Comparison of ENCODE assay signal across 1 cellular context in genomic region chr4:110164856-110165255, GRCh38.
TF ChIP-seq lines count a peak whose summit lies in the region.

No MANE protein-coding gene starts in this region.

TF ChIP-seq in SK-N-SH, 30 proteins besides CTCF, POLR2A, EP300 and RAD21 (continued from another document):
- no peak for TF ChIP-seq ZBTB33 (IDR thresholded peaks at IDR 0.05; ENCODE audit: borderline replicate concordance, low read depth)
- no peak for TF ChIP-seq POLR2AphosphoS5 (IDR thresholded peaks at IDR 0.05; ENCODE audit: low read depth, low read length)
- TF ChIP-seq MEF2A (IDR thresholded peaks at IDR 0.05; ENCODE audit: borderline replicate concordance, low read depth) = no peak
- no peak for TF ChIP-seq REST (IDR thresholded peaks at IDR 0.05; ENCODE audit: low read depth, low read length)
- no peak for TF ChIP-seq SIN3A (IDR thresholded peaks at IDR 0.05; ENCODE audit: borderline replicate concordance, low read depth, low read length)
- TF ChIP-seq FOXJ3 (CRISPR knock-in tag; IDR thresholded peaks at IDR 0.05) = no peak
- no peak for TF ChIP-seq FOSL2 (IDR thresholded peaks at IDR 0.05; ENCODE audit: borderline replicate concordance, low read depth)
- no peak for TF ChIP-seq MAX (IDR thresholded peaks at IDR 0.05; ENCODE audit: low read depth)
- TF ChIP-seq JUND (IDR thresholded peaks at IDR 0.05) = no peak
- no peak for TF ChIP-seq NFIC (IDR thresholded peaks at IDR 0.05; ENCODE audit: borderline replicate concordance)
